In genomic region chr20:21272279-21272678, GRCh38 we compare ENCODE assay signal across 16 cellular contexts. TPM values are rescaled to one million over a fixed set of nuclear protein-coding genes. Genes with fewer than 3 reads are reported as not detected.
A peak's percentile ranks its signal among the peaks of the same experiment; 100 is the strongest.
DNase-seq lines count a peak whose midpoint lies in the region; ATAC-seq and TF ChIP-seq lines count a peak whose summit lies in the region.
"Had no signal": no experiment of that assay in that cellular context is flagged by ENCODE, and none has a peak within 500 bp of the region (broad histone marks: within the 10 kb centered on the region; RNA-seq: fewer than 3 reads in every experiment).

No MANE protein-coding gene starts in this region.

- no peak overlapping the region for H3K27ac ChIP-seq in GM23248
- no peak overlapping the region for H3K27ac ChIP-seq in mesendoderm (ENCODE audit: low read depth, low read length)
- no peak overlapping the region for H3K27ac ChIP-seq in PC-3 (ENCODE audit: low read length)
- no peak overlapping the region for H3K27ac ChIP-seq in dorsolateral prefrontal cortex
- H3K27ac ChIP-seq: HL-60, parathyroid adenoma, Peyer's patch had no signal

- no peaks in the 10 kb centered on the region; the same call in 1 of the 2 replicates for H3K27me3 ChIP-seq in GM23248 (replicated peaks; ENCODE audit: insufficient read depth)
- H3K27me3 ChIP-seq in mesendoderm (ENCODE audit: insufficient read depth, low read length, poor library complexity), result no peaks in the 10 kb centered on the region
- peaks cover 45% of the 10 kb centered on the region for H3K27me3 ChIP-seq in PC-3 (ENCODE audit: low read length)
- H3K27me3 ChIP-seq in dorsolateral prefrontal cortex, result no peaks in the 10 kb centered on the region
- no peaks in the 10 kb centered on the region for H3K27me3 ChIP-seq in H7 (ENCODE audit: control insufficient read depth, insufficient read depth, low read length)
- H3K27me3 ChIP-seq: Peyer's patch had no signal

- no peak overlapping the region for H4K5ac ChIP-seq in mesendoderm (ENCODE audit: low read length)

- peak; percentile 71 for ATAC-seq in GM18868 (IDR thresholded peaks at IDR 0.05; ENCODE audit: unreplicated experiment)
- peak; percentile 45 for ATAC-seq in HG03342 (IDR thresholded peaks at IDR 0.05; ENCODE audit: unreplicated experiment)
- ATAC-seq in PC-3, result no peak
- ATAC-seq: CD8-positive, alpha-beta T cell had no signal

- H2BK120ac ChIP-seq in mesendoderm (ENCODE audit: low read depth, low read length), result no peak overlapping the region

- no peak overlapping the region for H2AFZ ChIP-seq in GM23248
- H2AFZ ChIP-seq in PC-3 (ENCODE audit: low read length), result no peak overlapping the region
- H2AFZ ChIP-seq: parathyroid adenoma had no signal

- H3F3A ChIP-seq in GM23248 (ENCODE audit: insufficient read depth) (no peaks in the 10 kb centered on the region), PC-3 (ENCODE audit: low read length, unreplicated experiment) (no peaks in the 10 kb centered on the region)

- peak; percentile 35 for DNase-seq in GM23248
- peak; percentile 40 for DNase-seq in mesendoderm
- no peak for DNase-seq in PC-3
- DNase-seq in dorsolateral prefrontal cortex, result no peak
- no peak for DNase-seq in H7
- no peak for DNase-seq in erythroblast (lab: John Stamatoyannopoulos, UW)
- DNase-seq: amniotic stem cell; CD8-positive, alpha-beta T cell; hippocampal formation; Peyer's patch; stimulated activated naive CD4-positive, alpha-beta T cell; T-helper 9 cell had no signal

- no peak for TF ChIP-seq POLR2A in erythroblast (IDR thresholded peaks at IDR 0.05; ENCODE audit: low read length)

- no peak overlapping the region for H3K18ac ChIP-seq in mesendoderm (ENCODE audit: low read length)

- H4K20me1 ChIP-seq in GM23248 (ENCODE audit: insufficient read depth) (no peaks in the 10 kb centered on the region), PC-3 (ENCODE audit: low read length) (no peaks in the 10 kb centered on the region)

- no peak overlapping the region for H3K9ac ChIP-seq in GM23248
- no peak overlapping the region for H3K9ac ChIP-seq in mesendoderm (ENCODE audit: low read length)
- no peak overlapping the region for H3K9ac ChIP-seq in PC-3 (ENCODE audit: low read length)
- H3K9ac ChIP-seq: parathyroid adenoma had no signal

- H3K4me2 ChIP-seq in GM23248 (ENCODE audit: unreplicated experiment), result no peak overlapping the region
- no peak overlapping the region for H3K4me2 ChIP-seq in mesendoderm (ENCODE audit: low read length)
- no peak overlapping the region for H3K4me2 ChIP-seq in PC-3 (ENCODE audit: low read length)

- no peak overlapping the region for H4K8ac ChIP-seq in mesendoderm (ENCODE audit: low read depth, low read length)

- no peak overlapping the region for H2BK5ac ChIP-seq in mesendoderm (ENCODE audit: low read length)

- H3K79me2 ChIP-seq in GM23248 (ENCODE audit: insufficient read depth), result no peaks in the 10 kb centered on the region
- no peaks in the 10 kb centered on the region for H3K79me2 ChIP-seq in mesendoderm (ENCODE audit: control insufficient read depth, insufficient read depth, low read length)
- no peaks in the 10 kb centered on the region for H3K79me2 ChIP-seq in PC-3 (ENCODE audit: low read length)
- H3K79me2 ChIP-seq: parathyroid adenoma had no signal

- no peak overlapping the region for H3K4ac ChIP-seq in mesendoderm (ENCODE audit: low read depth, low read length)

- H3K9me2 ChIP-seq in GM23248 (ENCODE audit: insufficient read depth) (no peaks in the 10 kb centered on the region), PC-3 (replicated peaks; ENCODE audit: low read length) (no peaks in the 10 kb centered on the region)

- BruUV-seq in PC-3 (replicated peaks; lab: Mats Ljungman, UMichigan), result no TSS peak

- POLR2A ChIA-PET in PC-3 (lab: Charles Lee; ENCODE audit: unreplicated experiment), result no interaction called here

- no peak overlapping the region for H3K23ac ChIP-seq in mesendoderm (ENCODE audit: low read length)

- H3K79me1 ChIP-seq in mesendoderm (ENCODE audit: low read length), result no peaks in the 10 kb centered on the region

- H3K4me1 ChIP-seq in GM23248 (ENCODE audit: insufficient read depth), result no peaks in the 10 kb centered on the region
- H3K4me1 ChIP-seq in mesendoderm (ENCODE audit: control insufficient read depth, low read depth, low read length), result no peaks in the 10 kb centered on the region
- H3K4me1 ChIP-seq in PC-3 (ENCODE audit: insufficient read depth, low read length), result no peaks in the 10 kb centered on the region
- H3K4me1 ChIP-seq: parathyroid adenoma, Peyer's patch had no signal

- TF ChIP-seq CTCF in PC-3 (conservative IDR thresholded peaks at IDR 0.05; ENCODE audit: low read depth, low read length) (no peak), dorsolateral prefrontal cortex (IDR thresholded peaks at IDR 0.05 in 54 of 56, conservative IDR thresholded peaks at IDR 0.05 in 2 of 56; ENCODE audit: low read depth in 1 of 56, partially characterized antibody in 56 of 56) (no peak)

- H3K56ac ChIP-seq in mesendoderm (ENCODE audit: low read length), result no peak overlapping the region

- H3K9me3 ChIP-seq in GM23248 (ENCODE audit: low read depth) (no peaks in the 10 kb centered on the region), PC-3 (ENCODE audit: low read length) (no peaks in the 10 kb centered on the region)
- H3K9me3 ChIP-seq: Peyer's patch had no signal

- H3K4me3 ChIP-seq in GM23248 (no peak overlapping the region), mesendoderm (ENCODE audit: low read length) (no peak overlapping the region), PC-3 (ENCODE audit: low read length) (no peak overlapping the region), dorsolateral prefrontal cortex (no peak overlapping the region), H7 (ENCODE audit: insufficient read depth, low read depth, low read length) (no peak overlapping the region)
- H3K4me3 ChIP-seq: Peyer's patch had no signal

- in situ Hi-C loops in GM23248 (cut with MboI), result no loop called here

- intact Hi-C loops in PC-3 (cut with micrococcal nuclease), result no loop called here
- intact Hi-C loops in dorsolateral prefrontal cortex (cut with DNase I), result no loop called here

- H3K36me3 ChIP-seq in GM23248 (ENCODE audit: low read depth) (no peaks in the 10 kb centered on the region), mesendoderm (ENCODE audit: control insufficient read depth, insufficient read depth, low read length) (no peaks in the 10 kb centered on the region), PC-3 (ENCODE audit: low read depth, low read length) (no peaks in the 10 kb centered on the region), H7 (replicated peaks; ENCODE audit: control insufficient read depth, insufficient read depth, low read length) (no peaks in the 10 kb centered on the region)
- H3K36me3 ChIP-seq: Peyer's patch had no signal

- H2AK5ac ChIP-seq in mesendoderm (ENCODE audit: low read length), result no peak overlapping the region

- CTCF ChIA-PET in PC-3 (lab: Charles Lee), result no interaction called here

- no peak overlapping the region for H2BK15ac ChIP-seq in mesendoderm (replicated peaks; ENCODE audit: low read depth)

RNA-seq across cellular contexts. Expression of gene XRN2, which starts 30.9 kb away (rescaled TPM):
- 78.9 and 80.9 TPM in 2 replicates for total RNA-seq in GM23248 (2014; rRNA removed; shearing (Covaris generic))
- 54.3 and 55.0 TPM in 2 replicates for polyA plus RNA-seq in GM23248 (2016; fragmentation: Nextera tagmentation; extraction: Ambion mirVana)
- 108 TPM for polyA plus RNA-seq in mesendoderm (2013, experiment 1 of 2)
- polyA plus RNA-seq in mesendoderm (2013, experiment 2 of 2), result 108 TPM
- total RNA-seq in PC-3 (2014; rRNA removed), result 71.5 and 76.8 TPM in 2 replicates
- 10 to 100 TPM; 22.9 to 32.8 (median 27.2) TPM for total RNA-seq in dorsolateral prefrontal cortex
- 137 and 143 TPM in 2 replicates for total RNA-seq in H7 (2014; rRNA removed; shearing (Covaris generic))

Comparison
In these comparisons a context has a peak if more than half of its experiments do, and no peak if none do; other contexts are left out.
1. DNase-seq: peak in GM23248 (single experiment) and mesendoderm (single experiment); none in PC-3 (single experiment), dorsolateral prefrontal cortex (0 of 10), H7 (single experiment) and erythroblast (0 of 2).